ENCODE assay signal across 17 cellular contexts in genomic region chr6:149719531-149719930, GRCh38. TPM values are rescaled to one million over a fixed set of nuclear protein-coding genes. Genes with fewer than 3 reads are reported as not detected.
DNase-seq lines count a peak whose midpoint lies in the region; ATAC-seq and TF ChIP-seq lines count a peak whose summit lies in the region.
"Had no signal": no experiment of that assay in that cellular context is flagged by ENCODE, and none has a peak within 500 bp of the region (broad histone marks: within the 10 kb centered on the region; RNA-seq: fewer than 3 reads in every experiment).

No MANE protein-coding gene starts in this region.

- in situ Hi-C loops in GM13977 (cut with MboI; ENCODE audit: low pct_unique_long_range_greater_than_20kb, low sequenced_read_pairs, unreplicated experiment), result no loop called here

- no TSS peak for BruUV-seq in Calu3 (replicated peaks; lab: Mats Ljungman, UMichigan)

- H3K36me3 Mint-ChIP-seq in activated CD8-positive, alpha-beta T cell treated with anti-CD3 and anti-CD28 coated beads, Interleukin-2, amount 10 ng/mL, durations not matched to agents 7 days and 5 days (ENCODE audit: low read depth), result peaks cover 32% of the 10 kb centered on the region
- H3K36me3 Mint-ChIP-seq in activated CD8-positive, alpha-beta T cell treated with anti-CD3 and anti-CD28 coated beads for 36 hours (ENCODE audit: low read depth), result peaks cover 27% of the 10 kb centered on the region
- H3K36me3 Mint-ChIP-seq in Calu3 (ENCODE audit: insufficient read depth, unreplicated experiment) (peaks cover 22% of the 10 kb centered on the region), neural crest cell (ENCODE audit: low read depth) (peaks cover 7% of the 10 kb centered on the region)
- peaks cover 34% of the 10 kb centered on the region for H3K36me3 Mint-ChIP-seq in activated T-helper 2 cell treated with anti-CD3 and anti-CD28 coated beads, Interferon-gamma antibody, Interleukin-2, Interleukin-4, amounts not matched to agents 10 μg/mL and 5 μg/mL and 100 μg/mL, durations not matched to agents 14 hours and 24 hours and 36 hours (ENCODE audit: low read depth)

- peak overlapping the region; percentile 9 for H3K4me3 Mint-ChIP-seq in activated CD8-positive, alpha-beta T cell treated with anti-CD3 and anti-CD28 coated beads, Interleukin-2, amount 10 ng/mL, durations not matched to agents 7 days and 5 days
- H3K4me3 Mint-ChIP-seq in activated CD8-positive, alpha-beta T cell treated with anti-CD3 and anti-CD28 coated beads for 36 hours, result no peak overlapping the region
- H3K4me3 Mint-ChIP-seq in Calu3 (ENCODE audit: low read depth, unreplicated experiment) (no peak overlapping the region), neural crest cell (peak overlapping the region; percentile 78)
- H3K4me3 Mint-ChIP-seq in activated T-helper 2 cell treated with anti-CD3 and anti-CD28 coated beads, Interferon-gamma antibody, Interleukin-2, Interleukin-4, amounts not matched to agents 10 μg/mL and 5 μg/mL and 100 μg/mL, durations not matched to agents 14 hours and 24 hours and 36 hours (ENCODE audit: low read depth), result peak overlapping the region; percentile 24

- POLR2A ChIA-PET in activated CD8-positive, alpha-beta T cell treated with anti-CD3 and anti-CD28 coated beads, Interleukin-2, amount 10 ng/mL, durations not matched to agents 7 days and 5 days (lab: Charles Lee), result no interaction called here
- POLR2A ChIA-PET in activated CD8-positive, alpha-beta T cell treated with anti-CD3 and anti-CD28 coated beads for 36 hours (lab: Charles Lee), result interaction anchor here (0.6 to 4.6 kb wide), 3 partner anchors 15 to 28 kb away, joined by 3 to 45 read pairs (median 6); partner anchors contain the start of genes NUP43 and PCMT1

- no peak for TF ChIP-seq CTCF in activated CD8-positive, alpha-beta T cell treated with anti-CD3 and anti-CD28 coated beads for 36 hours (IDR thresholded peaks at IDR 0.05)
- no peak for TF ChIP-seq CTCF in Calu3 (IDR thresholded peaks at IDR 0.05; ENCODE audit: unreplicated experiment)
- no peak for TF ChIP-seq CTCF in neural crest cell (conservative IDR thresholded peaks at IDR 0.05)
- TF ChIP-seq CTCF in GM13977 (IDR thresholded peaks at IDR 0.05; ENCODE audit: extremely low read depth, insufficient read depth, missing control alignments), result no peak

- no peak for DNase-seq in activated CD8-positive, alpha-beta T cell treated with anti-CD3 and anti-CD28 coated beads, Interleukin-2, amount 10 ng/mL, durations not matched to agents 7 days and 5 days
- DNase-seq in activated CD8-positive, alpha-beta T cell treated with anti-CD3 and anti-CD28 coated beads for 36 hours, result no peak
- DNase-seq in Calu3 (no peak), neural crest cell (ENCODE audit: low read depth, low spot score) (no peak), GM13977 (ENCODE audit: low spot score) (no peak), cortex of kidney (lab: John Stamatoyannopoulos, UW) (no peak), NCI-H146 treated with DMSO at 0.1 percent for 48 hours (lab: John Stamatoyannopoulos, UW; ENCODE audit: unreplicated experiment) (no peak)
- no peak for DNase-seq in activated T-helper 2 cell treated with anti-CD3 and anti-CD28 coated beads, Interferon-gamma antibody, Interleukin-2, Interleukin-4, amounts not matched to agents 10 μg/mL and 5 μg/mL and 100 μg/mL, durations not matched to agents 14 hours and 24 hours and 36 hours (ENCODE audit: low spot score)
- DNase-seq: activated naive CD8-positive, alpha-beta T cell treated with anti-CD3 and anti-CD28 coated beads, Interleukin-2, amount 10 ng/mL, durations not matched to agents 7 days and 5 days; DMS79; MG63; NCI-H1436 treated with DMSO at 0.1 percent for 48 hours; SHP77; small intestine; stimulated activated CD4-positive, alpha-beta T cell treated with anti-CD3 and anti-CD28 coated beads, Interleukin-2, amount 100 ng/mL, for 48 hours; T-helper 2 cell; upper lobe of right lung had no signal

- H3K9me3 Mint-ChIP-seq in activated CD8-positive, alpha-beta T cell treated with anti-CD3 and anti-CD28 coated beads, Interleukin-2, amount 10 ng/mL, durations not matched to agents 7 days and 5 days (ENCODE audit: insufficient read depth), result no peaks in the 10 kb centered on the region
- H3K9me3 Mint-ChIP-seq in activated CD8-positive, alpha-beta T cell treated with anti-CD3 and anti-CD28 coated beads for 36 hours, result no peaks in the 10 kb centered on the region
- H3K9me3 Mint-ChIP-seq in Calu3 (ENCODE audit: low read depth, unreplicated experiment), result no peaks in the 10 kb centered on the region
- H3K9me3 Mint-ChIP-seq in activated T-helper 2 cell treated with anti-CD3 and anti-CD28 coated beads, Interferon-gamma antibody, Interleukin-2, Interleukin-4, amounts not matched to agents 10 μg/mL and 5 μg/mL and 100 μg/mL, durations not matched to agents 14 hours and 24 hours and 36 hours, result no peaks in the 10 kb centered on the region
- no peaks in the 10 kb centered on the region for H3K9me3 Mint-ChIP-seq in neural crest cell
- H3K9me3 Mint-ChIP-seq: activated naive CD8-positive, alpha-beta T cell treated with anti-CD3 and anti-CD28 coated beads, Interleukin-2, amount 10 ng/mL, durations not matched to agents 7 days and 5 days had no signal

- no peak for ATAC-seq in activated CD8-positive, alpha-beta T cell treated with anti-CD3 and anti-CD28 coated beads, Interleukin-2, amount 10 ng/mL, durations not matched to agents 7 days and 5 days
- ATAC-seq in activated CD8-positive, alpha-beta T cell treated with anti-CD3 and anti-CD28 coated beads for 36 hours, result no peak
- ATAC-seq: upper lobe of right lung had no signal

- peaks cover 35% of the 10 kb centered on the region for H3K4me1 Mint-ChIP-seq in activated CD8-positive, alpha-beta T cell treated with anti-CD3 and anti-CD28 coated beads, Interleukin-2, amount 10 ng/mL, durations not matched to agents 7 days and 5 days (ENCODE audit: low read depth)
- peaks cover 18% of the 10 kb centered on the region for H3K4me1 Mint-ChIP-seq in activated CD8-positive, alpha-beta T cell treated with anti-CD3 and anti-CD28 coated beads for 36 hours (ENCODE audit: low read depth)
- H3K4me1 Mint-ChIP-seq in Calu3 (ENCODE audit: low read depth, unreplicated experiment) (no peaks in the 10 kb centered on the region), neural crest cell (peaks cover 34% of the 10 kb centered on the region)
- peaks cover 32% of the 10 kb centered on the region for H3K4me1 Mint-ChIP-seq in activated T-helper 2 cell treated with anti-CD3 and anti-CD28 coated beads, Interferon-gamma antibody, Interleukin-2, Interleukin-4, amounts not matched to agents 10 μg/mL and 5 μg/mL and 100 μg/mL, durations not matched to agents 14 hours and 24 hours and 36 hours (ENCODE audit: low read depth)

- H3K27ac Mint-ChIP-seq in activated CD8-positive, alpha-beta T cell treated with anti-CD3 and anti-CD28 coated beads, Interleukin-2, amount 10 ng/mL, durations not matched to agents 7 days and 5 days, result no peak overlapping the region
- H3K27ac Mint-ChIP-seq in activated CD8-positive, alpha-beta T cell treated with anti-CD3 and anti-CD28 coated beads for 36 hours, result no peak overlapping the region
- peak overlapping the region; percentile 28 for H3K27ac Mint-ChIP-seq in Calu3 (ENCODE audit: unreplicated experiment)
- H3K27ac Mint-ChIP-seq in activated T-helper 2 cell treated with anti-CD3 and anti-CD28 coated beads, Interferon-gamma antibody, Interleukin-2, Interleukin-4, amounts not matched to agents 10 μg/mL and 5 μg/mL and 100 μg/mL, durations not matched to agents 14 hours and 24 hours and 36 hours, result peak overlapping the region; percentile 42
- H3K27ac Mint-ChIP-seq in neural crest cell (ENCODE audit: unreplicated experiment), result no peak overlapping the region
- H3K27ac Mint-ChIP-seq: activated naive CD8-positive, alpha-beta T cell treated with anti-CD3 and anti-CD28 coated beads, Interleukin-2, amount 10 ng/mL, durations not matched to agents 7 days and 5 days had no signal

- CTCF ChIA-PET in activated CD8-positive, alpha-beta T cell treated with anti-CD3 and anti-CD28 coated beads, Interleukin-2, amount 10 ng/mL, durations not matched to agents 7 days and 5 days (lab: Charles Lee), result interaction anchor here (0.5 to 1.3 kb wide), 2 partner anchors 32 to 33 kb away, joined by 4 read pairs; no protein-coding TSS in a partner anchor
- CTCF ChIA-PET in activated CD8-positive, alpha-beta T cell treated with anti-CD3 and anti-CD28 coated beads for 36 hours (lab: Charles Lee), result interaction anchor here (0.6 kb wide), 1 partner anchor 155 kb away, joined by 3 read pairs; no protein-coding TSS in a partner anchor
- CTCF ChIA-PET in Calu3 (lab: Charles Lee), result no interaction called here

- intact Hi-C loops in activated CD8-positive, alpha-beta T cell treated with anti-CD3 and anti-CD28 coated beads for 36 hours (cut with micrococcal nuclease), result no loop called here
- intact Hi-C loops in Calu3 (cut with micrococcal nuclease; ENCODE audit: unreplicated experiment), result no loop called here
- intact Hi-C loops in activated T-helper 2 cell treated with anti-CD3 and anti-CD28 coated beads, Interferon-gamma antibody, Interleukin-2, Interleukin-4, amounts not matched to agents 10 μg/mL and 5 μg/mL and 100 μg/mL, durations not matched to agents 14 hours and 24 hours and 36 hours (cut with micrococcal nuclease), result loop anchor here (2.0 to 10.0 kb wide), 3 partner anchors 27 to 285 kb away; partner anchors contain the start of genes KATNA1 and NUP43

- no peaks in the 10 kb centered on the region for H3K27me3 Mint-ChIP-seq in activated CD8-positive, alpha-beta T cell treated with anti-CD3 and anti-CD28 coated beads, Interleukin-2, amount 10 ng/mL, durations not matched to agents 7 days and 5 days (ENCODE audit: low read depth)
- no peaks in the 10 kb centered on the region for H3K27me3 Mint-ChIP-seq in activated CD8-positive, alpha-beta T cell treated with anti-CD3 and anti-CD28 coated beads for 36 hours
- H3K27me3 Mint-ChIP-seq in Calu3 (ENCODE audit: unreplicated experiment), result no peaks in the 10 kb centered on the region
- no peaks in the 10 kb centered on the region for H3K27me3 Mint-ChIP-seq in activated T-helper 2 cell treated with anti-CD3 and anti-CD28 coated beads, Interferon-gamma antibody, Interleukin-2, Interleukin-4, amounts not matched to agents 10 μg/mL and 5 μg/mL and 100 μg/mL, durations not matched to agents 14 hours and 24 hours and 36 hours (ENCODE audit: low read depth)
- H3K27me3 Mint-ChIP-seq in neural crest cell (ENCODE audit: low read depth), result no peaks in the 10 kb centered on the region
- H3K27me3 Mint-ChIP-seq: activated naive CD8-positive, alpha-beta T cell treated with anti-CD3 and anti-CD28 coated beads, Interleukin-2, amount 10 ng/mL, durations not matched to agents 7 days and 5 days had no signal

RNA-seq across cellular contexts. Expression of gene LATS1, which starts 1.6 kb away (rescaled TPM):
- total RNA-seq in activated CD8-positive, alpha-beta T cell treated with anti-CD3 and anti-CD28 coated beads, Interleukin-2, amount 10 ng/mL, durations not matched to agents 7 days and 5 days, result 10 to 100 TPM; 33.2 to 33.9 TPM
- 10 to 100 TPM; 21.1 to 21.2 TPM for total RNA-seq in activated CD8-positive, alpha-beta T cell treated with anti-CD3 and anti-CD28 coated beads for 36 hours
- total RNA-seq in Calu3 (2022) (20.0 and 20.7 TPM in 2 replicates), neural crest cell (27.4 and 32.7 TPM in 2 replicates)
- 27.8 and 28.4 TPM in 2 replicates for total RNA-seq in activated T-helper 2 cell treated with anti-CD3 and anti-CD28 coated beads, Interferon-gamma antibody, Interleukin-2, Interleukin-4, amounts not matched to agents 10 μg/mL and 5 μg/mL and 100 μg/mL, durations not matched to agents 14 hours and 24 hours and 36 hours

RNA-seq across cellular contexts. Expression of gene NUP43, which starts 26.8 kb away (rescaled TPM):
- total RNA-seq in activated CD8-positive, alpha-beta T cell treated with anti-CD3 and anti-CD28 coated beads, Interleukin-2, amount 10 ng/mL, durations not matched to agents 7 days and 5 days, result 10 to 100 TPM; 67.7 to 69.4 TPM
- 10 to 100 TPM; 75.7 to 75.8 TPM for total RNA-seq in activated CD8-positive, alpha-beta T cell treated with anti-CD3 and anti-CD28 coated beads for 36 hours
- total RNA-seq in Calu3 (2022), result 38.4 and 42.8 TPM in 2 replicates
- 70.8 and 80.6 TPM in 2 replicates for total RNA-seq in activated T-helper 2 cell treated with anti-CD3 and anti-CD28 coated beads, Interferon-gamma antibody, Interleukin-2, Interleukin-4, amounts not matched to agents 10 μg/mL and 5 μg/mL and 100 μg/mL, durations not matched to agents 14 hours and 24 hours and 36 hours
- total RNA-seq in neural crest cell, result 67.2 and 73.3 TPM in 2 replicates

RNA-seq across cellular contexts. Expression of gene PCMT1, which starts 30.0 kb away (rescaled TPM):
- 100 to 1,000 TPM; 102 to 104 TPM for total RNA-seq in activated CD8-positive, alpha-beta T cell treated with anti-CD3 and anti-CD28 coated beads, Interleukin-2, amount 10 ng/mL, durations not matched to agents 7 days and 5 days
- 100 to 1,000 TPM in 1 of 2 experiments, 10 to 100 TPM in 1; 97.3 to 102 TPM for total RNA-seq in activated CD8-positive, alpha-beta T cell treated with anti-CD3 and anti-CD28 coated beads for 36 hours
- total RNA-seq in Calu3 (2022) (56.8 and 63.4 TPM in 2 replicates), neural crest cell (65.5 and 67.4 TPM in 2 replicates)
- 112 TPM in 2 replicates for total RNA-seq in activated T-helper 2 cell treated with anti-CD3 and anti-CD28 coated beads, Interferon-gamma antibody, Interleukin-2, Interleukin-4, amounts not matched to agents 10 μg/mL and 5 μg/mL and 100 μg/mL, durations not matched to agents 14 hours and 24 hours and 36 hours

Comparison
In these comparisons a context has a peak if more than half of its experiments do, and no peak if none do; other contexts are left out.
1. H3K4me3 Mint-ChIP-seq: peak in activated CD8-positive, alpha-beta T cell treated with anti-CD3 and anti-CD28 coated beads, Interleukin-2, amount 10 ng/mL, durations not matched to agents 7 days and 5 days (single experiment), activated T-helper 2 cell treated with anti-CD3 and anti-CD28 coated beads, Interferon-gamma antibody, Interleukin-2, Interleukin-4, amounts not matched to agents 10 μg/mL and 5 μg/mL and 100 μg/mL, durations not matched to agents 14 hours and 24 hours and 36 hours (single experiment) and neural crest cell (single experiment); none in activated CD8-positive, alpha-beta T cell treated with anti-CD3 and anti-CD28 coated beads for 36 hours (single experiment) and Calu3 (single experiment).
2. H3K27ac Mint-ChIP-seq: peak in Calu3 (single experiment) and activated T-helper 2 cell treated with anti-CD3 and anti-CD28 coated beads, Interferon-gamma antibody, Interleukin-2, Interleukin-4, amounts not matched to agents 10 μg/mL and 5 μg/mL and 100 μg/mL, durations not matched to agents 14 hours and 24 hours and 36 hours (single experiment); none in activated CD8-positive, alpha-beta T cell treated with anti-CD3 and anti-CD28 coated beads, Interleukin-2, amount 10 ng/mL, durations not matched to agents 7 days and 5 days (single experiment), activated CD8-positive, alpha-beta T cell treated with anti-CD3 and anti-CD28 coated beads for 36 hours (single experiment) and neural crest cell (single experiment).